16 cellular contexts compared by ENCODE assay signal in genomic region chr5:167764650-167765289, GRCh38.
"Had no signal": no experiment of that assay in that cellular context is flagged by ENCODE, and none has a peak within 500 bp of the region (broad histone marks: within the 10 kb centered on the region; RNA-seq: fewer than 3 reads in every experiment).

No MANE protein-coding gene starts in this region.

- H3K36me3 ChIP-seq: gastroesophageal sphincter, prostate gland, right lobe of liver, upper lobe of left lung had no signal

- H3K4me3 Mint-ChIP-seq: activated B cell treated with CpG ODN at 0.5 μM for 24 hours; activated CD4-positive, alpha-beta T cell treated with anti-CD3 and anti-CD28 coated beads, Interleukin-2, amount 10 ng/mL, durations not matched to agents 7 days and 5 days; activated naive CD4-positive, alpha-beta T cell treated with anti-CD3 and anti-CD28 coated beads, Interleukin-2, amount 10 ng/mL, durations not matched to agents 7 days and 5 days; natural killer cell; T-helper 1 cell treated with Interleukin-12 subunit alpha and Interleukin-12 subunit beta and Interleukin-4 antibody, amounts not matched to agents 30 μg/mL and 1 μg/mL, for 36 hours had no signal

- DNase-seq: activated B cell treated with CpG ODN at 0.5 μM for 24 hours; activated CD4-positive, alpha-beta T cell treated with anti-CD3 and anti-CD28 coated beads, Interleukin-2, amount 10 ng/mL, durations not matched to agents 7 days and 5 days; activated naive CD4-positive, alpha-beta T cell treated with anti-CD3 and anti-CD28 coated beads, Interleukin-2, amount 10 ng/mL, durations not matched to agents 7 days and 5 days; central memory CD4-positive, alpha-beta T cell; effector memory CD4-positive, alpha-beta T cell; left cardiac atrium; natural killer cell; right lobe of liver; stimulated activated CD4-positive, alpha-beta T cell treated with anti-CD3 and anti-CD28 coated beads, Interleukin-2, amount 100 ng/mL, for 24 hours; stimulated activated naive CD4-positive, alpha-beta T cell; upper lobe of left lung had no signal

- H3K4me1 ChIP-seq: gastroesophageal sphincter, prostate gland, right lobe of liver, upper lobe of left lung had no signal

- ATAC-seq: gastroesophageal sphincter, left cardiac atrium, natural killer cell, right lobe of liver had no signal

- H3K9me3 ChIP-seq: gastroesophageal sphincter, prostate gland, right lobe of liver, upper lobe of left lung had no signal

- H3K27ac ChIP-seq: coronary artery, gastroesophageal sphincter, prostate gland, right lobe of liver, upper lobe of left lung had no signal

- H3K36me3 Mint-ChIP-seq: activated naive CD4-positive, alpha-beta T cell treated with anti-CD3 and anti-CD28 coated beads, Interleukin-2, amount 10 ng/mL, durations not matched to agents 7 days and 5 days; natural killer cell had no signal

- H3K27ac Mint-ChIP-seq: activated B cell treated with CpG ODN at 0.5 μM for 24 hours; activated CD4-positive, alpha-beta T cell treated with anti-CD3 and anti-CD28 coated beads, Interleukin-2, amount 10 ng/mL, durations not matched to agents 7 days and 5 days; activated naive CD4-positive, alpha-beta T cell treated with anti-CD3 and anti-CD28 coated beads, Interleukin-2, amount 10 ng/mL, durations not matched to agents 7 days and 5 days; activated T-helper 2 cell treated with anti-CD3 and anti-CD28 coated beads, Interferon-gamma antibody, Interleukin-2, Interleukin-4, amounts not matched to agents 10 μg/mL and 5 μg/mL and 100 μg/mL, durations not matched to agents 14 hours and 24 hours and 36 hours; natural killer cell; T-helper 1 cell treated with Interleukin-12 subunit alpha and Interleukin-12 subunit beta and Interleukin-4 antibody, amounts not matched to agents 30 μg/mL and 1 μg/mL, for 36 hours had no signal

- H3K4me1 Mint-ChIP-seq: activated B cell treated with CpG ODN at 0.5 μM for 24 hours; activated CD4-positive, alpha-beta T cell treated with anti-CD3 and anti-CD28 coated beads, Interleukin-2, amount 10 ng/mL, durations not matched to agents 7 days and 5 days; activated naive CD4-positive, alpha-beta T cell treated with anti-CD3 and anti-CD28 coated beads, Interleukin-2, amount 10 ng/mL, durations not matched to agents 7 days and 5 days; natural killer cell had no signal

- H3K27me3 Mint-ChIP-seq: activated B cell treated with CpG ODN at 0.5 μM for 24 hours; activated CD4-positive, alpha-beta T cell treated with anti-CD3 and anti-CD28 coated beads, Interleukin-2, amount 10 ng/mL, durations not matched to agents 7 days and 5 days; activated naive CD4-positive, alpha-beta T cell treated with anti-CD3 and anti-CD28 coated beads, Interleukin-2, amount 10 ng/mL, durations not matched to agents 7 days and 5 days had no signal

- H3K4me3 ChIP-seq: coronary artery, gastroesophageal sphincter, prostate gland, right lobe of liver, upper lobe of left lung had no signal

- H3K27me3 ChIP-seq: right lobe of liver, upper lobe of left lung had no signal

- H3K9me3 Mint-ChIP-seq: activated B cell treated with CpG ODN at 0.5 μM for 24 hours; activated CD4-positive, alpha-beta T cell treated with anti-CD3 and anti-CD28 coated beads, Interleukin-2, amount 10 ng/mL, durations not matched to agents 7 days and 5 days; activated naive CD4-positive, alpha-beta T cell treated with anti-CD3 and anti-CD28 coated beads, Interleukin-2, amount 10 ng/mL, durations not matched to agents 7 days and 5 days; activated T-helper 2 cell treated with anti-CD3 and anti-CD28 coated beads, Interferon-gamma antibody, Interleukin-2, Interleukin-4, amounts not matched to agents 10 μg/mL and 5 μg/mL and 100 μg/mL, durations not matched to agents 14 hours and 24 hours and 36 hours had no signal
